ENCODE assay signal across 8 cellular contexts in genomic region chr12:5648692-5649338, GRCh38.
DNase-seq lines count a peak whose midpoint lies in the region; ATAC-seq and TF ChIP-seq lines count a peak whose summit lies in the region.

No MANE protein-coding gene starts in this region.

- CTCF ChIA-PET in CD4-positive, alpha-beta T cell (lab: Charles Lee) = no interaction called here

- H3K4me1 Mint-ChIP-seq in CD4-positive, alpha-beta T cell (ENCODE audit: low read depth) = no peaks in the 10 kb centered on the region

- no peaks in the 10 kb centered on the region for H3K36me3 Mint-ChIP-seq in CD4-positive, alpha-beta T cell (ENCODE audit: low read depth)

- H3K27ac Mint-ChIP-seq in CD4-positive, alpha-beta T cell = no peak overlapping the region

- peaks cover 38% of the 10 kb centered on the region for H3K27me3 Mint-ChIP-seq in CD4-positive, alpha-beta T cell

- POLR2A ChIA-PET in CD4-positive, alpha-beta T cell (lab: Charles Lee) = no interaction called here

- peaks cover 4% of the 10 kb centered on the region for H3K27me3 ChIP-seq in kidney epithelial cell (ENCODE audit: control insufficient read depth, insufficient read depth, low read length)
- H3K27me3 ChIP-seq in CD4-positive, alpha-beta T cell (ENCODE audit: control insufficient read depth, insufficient read depth, low read length) = no peaks in the 10 kb centered on the region

- no peak for ATAC-seq in HG03139 (IDR thresholded peaks at IDR 0.05; ENCODE audit: unreplicated experiment)
- ATAC-seq in CD4-positive, alpha-beta T cell (ENCODE audit: poor library complexity) = no peak

- DNase-seq in DMS114 treated with DMSO at 0.1 percent for 48 hours (lab: John Stamatoyannopoulos, UW; ENCODE audit: unreplicated experiment) (peak; percentile 27), NCI-H1105 (lab: John Stamatoyannopoulos, UW) (peak; percentile 86), amniotic stem cell (lab: John Stamatoyannopoulos, UW) (peak; percentile 14), kidney epithelial cell (ENCODE audit: low read depth) (no peak), GOT3 (lab: John Stamatoyannopoulos, UW) (no peak)
- DNase-seq in activated CD4-positive, CD25-positive, alpha-beta regulatory T cell (lab: John Stamatoyannopoulos, UW) = no peak
- no peak for DNase-seq in CD4-positive, alpha-beta T cell

- TF ChIP-seq CTCF in kidney epithelial cell (IDR thresholded peaks at IDR 0.05; ENCODE audit: insufficient read depth, low read length, poor library complexity, severe bottlenecking) = peak; percentile 72
- TF ChIP-seq CTCF in CD4-positive, alpha-beta T cell (IDR thresholded peaks at IDR 0.05) = no peak

- H3K9me3 Mint-ChIP-seq in CD4-positive, alpha-beta T cell = no peaks in the 10 kb centered on the region

- H3K27ac ChIP-seq in CD4-positive, alpha-beta T cell (ENCODE audit: low read depth, low read length) = no peak overlapping the region

- H3K36me3 ChIP-seq in kidney epithelial cell (ENCODE audit: control insufficient read depth, insufficient read depth, low read length) = no peaks in the 10 kb centered on the region

- intact Hi-C loops in CD4-positive, alpha-beta T cell (cut with DNase I, micrococcal nuclease) = no loop called here

- no peaks in the 10 kb centered on the region for H3K9me3 ChIP-seq in CD4-positive, alpha-beta T cell (ENCODE audit: control insufficient read depth, low read length)

- no peak overlapping the region for H3K4me3 ChIP-seq in kidney epithelial cell (ENCODE audit: low read depth, low read length)

- H3K4me3 Mint-ChIP-seq in CD4-positive, alpha-beta T cell = no peak overlapping the region

Comparison
In these comparisons a context has a peak if more than half of its experiments do, and no peak if none do; other contexts are left out.
1. DNase-seq: peak in DMS114 treated with DMSO at 0.1 percent for 48 hours (single experiment), NCI-H1105 (single experiment) and amniotic stem cell (single experiment); none in kidney epithelial cell (single experiment), activated CD4-positive, CD25-positive, alpha-beta regulatory T cell (0 of 4), GOT3 (single experiment) and CD4-positive, alpha-beta T cell (0 of 10).